1 cellular context compared by ENCODE assay signal in genomic region chr4:155954118-155954503, GRCh38.
TF ChIP-seq lines count a peak whose summit lies in the region.

No MANE protein-coding gene starts in this region.

TF ChIP-seq in GM12878, 131 proteins besides CTCF, POLR2A, EP300 and RAD21 (continued from another document):
- TF ChIP-seq MLLT1 (IDR thresholded peaks at IDR 0.05), result 0 out of 2 replicates have a peak, but pooled peaks have one; percentile 22
- TF ChIP-seq RB1 (IDR thresholded peaks at IDR 0.05; ENCODE audit: borderline replicate concordance), result no peak
- no peak for TF ChIP-seq CBX5 (IDR thresholded peaks at IDR 0.05; ENCODE audit: low read depth)
